17 cellular contexts compared by ENCODE assay signal in genomic region chr11:61065955-61066638, GRCh38. TPM values are rescaled to one million over a fixed set of nuclear protein-coding genes. Genes with fewer than 3 reads are reported as not detected.
DNase-seq lines count a peak whose midpoint lies in the region; ATAC-seq and TF ChIP-seq lines count a peak whose summit lies in the region.
"Had no signal": no experiment of that assay in that cellular context is flagged by ENCODE, and none has a peak within 500 bp of the region (broad histone marks: within the 10 kb centered on the region; RNA-seq: fewer than 3 reads in every experiment).

No MANE protein-coding gene starts in this region.

- H3K4me1 ChIP-seq in esophagus squamous epithelium: peaks cover under 1 to 8% (median 4%) of the 10 kb centered on the region in 3 donors
- H3K4me1 ChIP-seq: adrenal gland, colonic mucosa had no signal

- TF ChIP-seq CTCF in type B pancreatic cell (conservative IDR thresholded peaks at IDR 0.05) (no peak), esophagus squamous epithelium (IDR thresholded peaks at IDR 0.05) (no peak)

- peaks cover 2% of the 10 kb centered on the region for H3K9me3 Mint-ChIP-seq in type B pancreatic cell

- no peaks in the 10 kb centered on the region for H3K27me3 ChIP-seq in esophagus squamous epithelium
- H3K27me3 ChIP-seq: adrenal gland, colonic mucosa had no signal

- H3K27ac Mint-ChIP-seq in type B pancreatic cell: no peak overlapping the region

- ATAC-seq in HG02973 (IDR thresholded peaks at IDR 0.05; ENCODE audit: unreplicated experiment) (no peak), GM18870 (IDR thresholded peaks at IDR 0.05; ENCODE audit: unreplicated experiment) (no peak)

- peak; percentile 50 for DNase-seq in stimulated activated CD4-positive, alpha-beta T cell treated with anti-CD3 and anti-CD28 coated beads, Interleukin-12 subunit alpha, Interleukin-12 subunit beta, amount 100 ng/mL, for 4 hours
- DNase-seq in stimulated activated CD4-positive, alpha-beta T cell treated with anti-CD3 and anti-CD28 coated beads, Interleukin-2, amount 100 ng/mL, for 48 hours: no peak
- peak; percentile 81 to 82 for DNase-seq in activated T-cell treated with anti-CD3 and anti-CD28 coated beads, Interleukin-2, amount 50 U/mL, for 48 hours
- peak; percentile 67 for DNase-seq in mesenteric fat pad (ENCODE audit: low spot score)
- peak; percentile 53 for DNase-seq in type B pancreatic cell (ENCODE audit: extremely low spot score, unreplicated experiment)
- DNase-seq in esophagus squamous epithelium (lab: John Stamatoyannopoulos, UW): no peak
- DNase-seq: colonic mucosa, DMS79 treated with DMSO at 0.1 percent for 48 hours, Kasumi-1, NCI-H187, small intestine had no signal

- no peaks in the 10 kb centered on the region for H3K36me3 ChIP-seq in esophagus squamous epithelium
- H3K36me3 ChIP-seq: adrenal gland, colonic mucosa, neutrophil had no signal

- no peaks in the 10 kb centered on the region for H3K36me3 Mint-ChIP-seq in type B pancreatic cell

- WGBS in esophagus squamous epithelium, 2 donors: 74 to 87% methylated on average over 9 to 13 of the region's 19 CpGs

- peaks cover 34% of the 10 kb centered on the region for H3K4me1 Mint-ChIP-seq in type B pancreatic cell (ENCODE audit: unreplicated experiment)

- H3K27ac ChIP-seq in esophagus squamous epithelium: no peak overlapping the region
- H3K27ac ChIP-seq: adrenal gland, colonic mucosa, neutrophil, VCaP had no signal

- no peak overlapping the region for H3K4me3 ChIP-seq in esophagus squamous epithelium
- H3K4me3 ChIP-seq: adrenal gland, colonic mucosa had no signal

- intact Hi-C loops in esophagus squamous epithelium (cut with DNase I): no loop called here

- no peak overlapping the region for H3K4me3 Mint-ChIP-seq in type B pancreatic cell

- TF ChIP-seq POLR2A in esophagus squamous epithelium (IDR thresholded peaks at IDR 0.05): no peak

- H3K9me3 ChIP-seq in esophagus squamous epithelium: no peaks in the 10 kb centered on the region
- H3K9me3 ChIP-seq: adrenal gland, colonic mucosa, neutrophil had no signal

- peaks cover 3% of the 10 kb centered on the region for H3K27me3 Mint-ChIP-seq in type B pancreatic cell

RNA-seq across cellular contexts. Expression of gene CD5, which starts 36.2 kb away (rescaled TPM):
- total RNA-seq in mesenteric fat pad: 0.26 TPM
- total RNA-seq in type B pancreatic cell (ENCODE audit: low replicate concordance): not detected in 2 replicates
- 1 to 10 TPM in 3 of 4 donors, under 1 TPM in 1; 0.75 to 5.8 (median 2.2) TPM for total RNA-seq in esophagus squamous epithelium
- total RNA-seq: SK-MEL-5 had no signal

Comparison
In these comparisons a context has a peak if more than half of its experiments do, and no peak if none do; other contexts are left out.
1. DNase-seq: peak in stimulated activated CD4-positive, alpha-beta T cell treated with anti-CD3 and anti-CD28 coated beads, Interleukin-12 subunit alpha, Interleukin-12 subunit beta, amount 100 ng/mL, for 4 hours (single experiment), activated T-cell treated with anti-CD3 and anti-CD28 coated beads, Interleukin-2, amount 50 U/mL, for 48 hours (2 of 2), mesenteric fat pad (single experiment) and type B pancreatic cell (single experiment); none in stimulated activated CD4-positive, alpha-beta T cell treated with anti-CD3 and anti-CD28 coated beads, Interleukin-2, amount 100 ng/mL, for 48 hours (0 of 2) and esophagus squamous epithelium (single experiment).